Comparison of ENCODE assay signal across 8 cellular contexts in the genomic region with DNA sequence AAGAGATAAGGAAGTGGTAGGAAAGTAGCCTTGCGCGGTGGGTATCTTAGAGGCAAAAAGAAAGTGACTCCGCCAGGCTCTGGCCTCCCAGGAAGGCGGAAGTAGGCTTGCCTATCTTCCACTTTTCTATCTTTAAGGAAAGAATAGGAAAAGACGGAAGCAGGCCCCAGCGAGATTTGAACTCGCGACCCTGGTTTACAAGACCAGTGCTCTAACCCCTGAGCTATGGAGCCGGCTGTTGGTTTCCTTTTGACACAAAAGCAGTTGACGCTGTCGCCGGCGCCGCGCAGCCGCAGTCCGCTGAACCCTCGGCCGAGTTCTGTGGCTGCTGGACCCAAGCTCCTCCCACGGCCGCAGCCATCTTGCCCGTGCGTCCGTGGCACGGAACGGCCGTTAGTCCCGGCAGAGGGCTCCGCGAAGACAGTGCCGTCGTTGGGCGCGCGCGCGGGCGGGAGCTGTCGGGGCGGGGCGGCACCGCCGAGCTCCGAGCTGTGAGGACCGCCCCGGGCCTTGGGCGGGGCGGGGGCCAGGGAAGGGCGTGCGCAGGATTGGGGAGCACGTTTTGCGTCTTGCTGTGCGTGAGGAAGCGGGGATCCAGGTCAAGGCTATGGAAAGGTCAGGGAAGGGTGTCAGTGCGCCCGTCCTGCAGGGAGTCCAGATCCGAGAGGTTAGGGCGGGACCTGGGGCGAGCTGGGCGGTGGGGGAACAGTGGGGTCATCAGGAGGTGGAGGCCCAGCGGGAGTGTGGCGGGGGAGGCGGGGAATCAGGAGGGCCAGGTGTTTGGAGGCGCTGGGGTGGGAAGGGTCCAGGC. TPM values are rescaled to one million over a fixed set of nuclear protein-coding genes. Genes with fewer than 3 reads are reported as not detected.
A peak's percentile ranks its signal among the peaks of the same experiment; 100 is the strongest.
DNase-seq lines count a peak whose midpoint lies in the region; ATAC-seq and TF ChIP-seq lines count a peak whose summit lies in the region.

No MANE protein-coding gene starts in this region.

- peak overlapping the region; percentile 99 for H3K4me2 ChIP-seq in BLaER1

- peak overlapping the region; percentile 89 for H3K27ac ChIP-seq in BLaER1
- peak overlapping the region; percentile 64 for H3K27ac ChIP-seq in muscle layer of colon (ENCODE audit: low read depth, low read length)

- no peaks in the 10 kb centered on the region for H4K20me1 ChIP-seq in BLaER1

- H3K9ac ChIP-seq in BLaER1, result peak overlapping the region; percentile 88
- peak overlapping the region; percentile 53 for H3K9ac ChIP-seq in muscle layer of colon (ENCODE audit: low read length)

- no peaks in the 10 kb centered on the region for H3K9me3 ChIP-seq in BLaER1
- H3K9me3 ChIP-seq in muscle layer of colon (ENCODE audit: low read length), result no peaks in the 10 kb centered on the region

- peak; percentile 66 for ATAC-seq in GM19468 (IDR thresholded peaks at IDR 0.05; ENCODE audit: extremely low read depth, unreplicated experiment)

- H3K4me3 ChIP-seq in BLaER1, result peak overlapping the region; percentile 87
- H3K4me3 ChIP-seq in epithelial cell of esophagus (ENCODE audit: low read length), result peak overlapping the region; percentile 83
- peak overlapping the region; percentile 73 to 94 for H3K4me3 ChIP-seq in muscle layer of colon (ENCODE audit: low read depth in 1 of 2, low read length in 2 of 2)

- DNase-seq in HT1080 (ENCODE audit: low read depth) (peak; percentile 97), epithelial cell of esophagus (ENCODE audit: low read depth) (peak; percentile 94), NOMO-1 treated with DMSO at 0.1 percent for 48 hours (lab: John Stamatoyannopoulos, UW; ENCODE audit: unreplicated experiment) (no peak)
- peak; percentile 100 for DNase-seq in activated CD8-positive, alpha-beta memory T cell treated with anti-CD3 and anti-CD28 coated beads for 24 hours
- DNase-seq in stimulated activated CD8-positive, alpha-beta memory T cell treated with anti-CD3 and anti-CD28 coated beads, Interleukin-7, amount 100 ng/mL, for 4 hours (ENCODE audit: low read depth in 2 of 2), result peak; percentile 91

- H3K36me3 ChIP-seq in BLaER1, result peaks cover 13% of the 10 kb centered on the region; the same call in 1 of the 2 replicates
- H3K36me3 ChIP-seq in muscle layer of colon (ENCODE audit: insufficient read depth, low read length), result no peaks in the 10 kb centered on the region

- H3K27me3 ChIP-seq in BLaER1, result no peaks in the 10 kb centered on the region
- no peaks in the 10 kb centered on the region for H3K27me3 ChIP-seq in muscle layer of colon (ENCODE audit: control insufficient read depth in 1 of 2, insufficient read depth in 2 of 2, low read length in 2 of 2)

- H3K4me1 ChIP-seq in BLaER1 (peaks cover 31% of the 10 kb centered on the region), muscle layer of colon (ENCODE audit: insufficient read depth, low read length) (peaks cover 13% of the 10 kb centered on the region)

- no peak for TF ChIP-seq CTCF in epithelial cell of esophagus (IDR thresholded peaks at IDR 0.05; ENCODE audit: insufficient read depth, low read depth, low read length, missing control alignments)

RNA-seq across cellular contexts. Expression of a gene that starts 13.3 kb away (rescaled TPM):
- 12.6 and 15.4 TPM in 2 replicates for total RNA-seq in HT1080 (2014; rRNA removed; shearing (Covaris generic))
- 9.8 and 12.4 TPM in 2 replicates for polyA plus RNA-seq in HT1080 (2015; cell fraction: cytosol; rRNA removed)
- polyA plus RNA-seq in HT1080 (2015; cell fraction: nucleus; rRNA removed), result 7.8 and 9.8 TPM in 2 replicates

RNA-seq across cellular contexts. Expression of a gene that starts 31.4 kb away (rescaled TPM):
- 19.1 and 29.1 TPM in 2 replicates for total RNA-seq in HT1080 (2014; rRNA removed; shearing (Covaris generic))
- 16.6 and 18.4 TPM in 2 replicates for polyA plus RNA-seq in HT1080 (2015; cell fraction: cytosol; rRNA removed)
- polyA plus RNA-seq in HT1080 (2015; cell fraction: nucleus; rRNA removed), result 78.9 and 84.8 TPM in 2 replicates

RNA-seq across cellular contexts. Expression of a gene that starts 44.3 kb away (rescaled TPM):
- total RNA-seq in HT1080 (2014; rRNA removed; shearing (Covaris generic)), result not detected in 2 replicates
- polyA plus RNA-seq in HT1080 (2015; cell fraction: cytosol; rRNA removed), result not detected in 2 replicates
- polyA plus RNA-seq in HT1080 (2015; cell fraction: nucleus; rRNA removed), result not detected in 2 replicates

RNA-seq across cellular contexts. Expression of a gene that starts 52.0 kb away (rescaled TPM):
- total RNA-seq in HT1080 (2014; rRNA removed; shearing (Covaris generic)), result 7,519 and 7,681 TPM in 2 replicates
- polyA plus RNA-seq in HT1080 (2015; cell fraction: cytosol; rRNA removed), result 5,041 and 5,226 TPM in 2 replicates
- 3,099 and 3,214 TPM in 2 replicates for polyA plus RNA-seq in HT1080 (2015; cell fraction: nucleus; rRNA removed)
